Comparison of ENCODE assay signal across 8 cellular contexts in the genomic region with DNA sequence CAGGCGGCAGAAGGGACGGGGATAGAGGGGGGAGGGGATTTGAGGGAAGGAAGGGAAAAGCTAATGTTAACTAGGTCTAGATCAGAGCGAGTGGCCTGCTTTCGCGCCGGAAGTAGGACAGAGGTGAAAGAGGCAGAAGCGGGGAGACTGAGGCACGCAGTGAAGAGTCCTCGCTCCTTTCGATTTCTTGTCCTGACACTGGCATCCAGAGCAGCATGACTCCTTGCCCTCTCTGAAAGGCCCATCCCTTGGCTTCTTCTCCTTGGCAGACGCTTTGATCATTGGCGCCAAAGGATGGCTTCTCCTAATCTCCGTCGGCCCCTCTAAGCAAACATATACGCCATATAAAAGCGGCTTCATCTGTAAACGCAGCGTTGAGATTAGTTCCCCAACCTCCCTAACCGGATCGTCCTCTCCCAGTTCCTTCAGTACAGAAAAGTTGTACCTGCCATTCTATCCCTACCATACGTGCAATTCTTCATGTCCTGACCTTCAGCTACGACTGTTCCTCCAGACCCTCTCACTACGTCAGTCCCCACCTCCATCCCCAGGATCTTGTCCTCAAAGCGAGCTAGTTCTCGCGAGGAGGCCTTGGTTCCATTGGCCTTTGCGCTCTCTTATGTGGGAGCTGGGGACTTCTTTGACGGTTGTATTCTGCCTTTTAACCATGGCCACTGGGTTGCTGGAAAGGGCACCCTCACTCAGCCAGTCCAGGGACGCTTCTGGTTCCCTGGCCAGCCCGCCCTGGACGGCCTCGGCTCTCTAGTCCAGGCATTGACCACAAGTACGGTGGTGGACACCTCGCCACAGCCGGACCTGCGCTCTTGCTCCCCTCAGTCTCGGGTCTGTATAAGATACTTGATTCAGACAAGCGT. TPM values are rescaled to one million over a fixed set of nuclear protein-coding genes. Genes with fewer than 3 reads are reported as not detected.
DNase-seq lines count a peak whose midpoint lies in the region; TF ChIP-seq lines count a peak whose summit lies in the region.

No MANE protein-coding gene starts in this region.

- H3K4me1 ChIP-seq in ACC112 (ENCODE audit: control insufficient read depth, insufficient read depth, low read length, unreplicated experiment) = peaks cover 3% of the 10 kb centered on the region
- no peaks in the 10 kb centered on the region for H3K4me1 ChIP-seq in GM23248 (ENCODE audit: insufficient read depth)
- H3K4me1 ChIP-seq in muscle layer of duodenum (ENCODE audit: control insufficient read depth in 1 of 2, insufficient read depth in 2 of 2, low read length in 2 of 2) = peaks cover 0 to 40% of the 10 kb centered on the region in 2 donors

- no peaks in the 10 kb centered on the region for H3K9me2 ChIP-seq in GM23248 (ENCODE audit: insufficient read depth)

- H3F3A ChIP-seq in GM23248 (ENCODE audit: insufficient read depth) = no peaks in the 10 kb centered on the region

- H3K27me3 ChIP-seq in ACC112 (ENCODE audit: insufficient read depth, low read length) (peaks cover 96% of the 10 kb centered on the region), GM23248 (replicated peaks; ENCODE audit: insufficient read depth) (peaks cover 86% of the 10 kb centered on the region), muscle layer of duodenum (ENCODE audit: low read depth, low read length) (peaks cover 74% of the 10 kb centered on the region)

- WGBS in GM23248 (ENCODE audit: low coverage in 1 of 2, low lambda C conversion rate in 2 of 2, missing lambda C conversion rate in 2 of 2), 2 experiments = 4 to 5% methylated on average over 38 of the region's 38 CpGs

- TF ChIP-seq CTCF in astrocyte of the cerebellum (IDR thresholded peaks at IDR 0.05; ENCODE audit: low read depth, low read length, missing control alignments) = no peak

- peak overlapping the region; percentile 44 for H3K4me2 ChIP-seq in GM23248 (ENCODE audit: unreplicated experiment)

- no peaks in the 10 kb centered on the region for H3K79me2 ChIP-seq in ACC112 (ENCODE audit: control insufficient read depth, insufficient read depth, low read length, unreplicated experiment)
- H3K79me2 ChIP-seq in GM23248 (ENCODE audit: insufficient read depth) = no peaks in the 10 kb centered on the region

- in situ Hi-C loops in GM23248 (cut with MboI) (no loop called here), astrocyte of the cerebellum (cut with HindIII; ENCODE audit: low sequenced_read_pairs) (no loop called here)

- H4K20me1 ChIP-seq in GM23248 (ENCODE audit: insufficient read depth) = no peaks in the 10 kb centered on the region

- H3K36me3 ChIP-seq in ACC112 (ENCODE audit: insufficient read depth, low read length) (no peaks in the 10 kb centered on the region), GM23248 (ENCODE audit: low read depth) (no peaks in the 10 kb centered on the region), muscle layer of duodenum (ENCODE audit: control insufficient read depth in 1 of 2, insufficient read depth in 2 of 2, low read length in 2 of 2) (no peaks in the 10 kb centered on the region)

- H3K27ac ChIP-seq in ACC112 (ENCODE audit: low read depth, low read length) (no peak overlapping the region), GM23248 (no peak overlapping the region), muscle layer of duodenum (ENCODE audit: low read length) (no peak overlapping the region)

- no peak overlapping the region for H2AFZ ChIP-seq in ACC112 (ENCODE audit: low read length, unreplicated experiment)
- no peak overlapping the region for H2AFZ ChIP-seq in GM23248

- no peaks in the 10 kb centered on the region for H3K9me3 ChIP-seq in GM23248 (ENCODE audit: low read depth)
- no peaks in the 10 kb centered on the region for H3K9me3 ChIP-seq in muscle layer of duodenum (ENCODE audit: control insufficient read depth in 1 of 2, low read length in 2 of 2)

- H3K4me3 ChIP-seq in ACC112 (ENCODE audit: low read depth, low read length) (peak overlapping the region; percentile 59), GM23248 (no peak overlapping the region), astrocyte of the cerebellum (ENCODE audit: low read depth, low read length) (peak overlapping the region; percentile 22), muscle layer of duodenum (ENCODE audit: low read depth in 1 of 2, low read length in 2 of 2) (peak overlapping the region; percentile 19 to 44)

- DNase-seq in GM23248 (no peak), astrocyte of the cerebellum (ENCODE audit: low read depth) (no peak), islet precursor cell (no peak), C1 segment of cervical spinal cord (lab: John Stamatoyannopoulos, UW) (no peak), NCI-H1930 (lab: John Stamatoyannopoulos, UW) (no peak), NCI-H510A (lab: John Stamatoyannopoulos, UW) (no peak)

- no peak overlapping the region for H3K9ac ChIP-seq in GM23248

RNA-seq across cellular contexts. Expression of a gene that starts 0.9 kb away (rescaled TPM):
- total RNA-seq in GM23248 (2014; rRNA removed; shearing (Covaris generic)) = not detected in 2 replicates
- not detected in 2 replicates for polyA plus RNA-seq in GM23248 (2016; fragmentation: Nextera tagmentation; extraction: Ambion mirVana)

RNA-seq across cellular contexts. Expression of a gene that starts 24.3 kb away (rescaled TPM):
- total RNA-seq in GM23248 (2014; rRNA removed; shearing (Covaris generic)) = not detected in 2 replicates
- 4.6 and 5.2 TPM in 2 replicates for polyA plus RNA-seq in GM23248 (2016; fragmentation: Nextera tagmentation; extraction: Ambion mirVana)
